ENCODE assay signal across 10 cellular contexts in genomic region chr7:106757846-106758245, GRCh38.
A peak's percentile ranks its signal among the peaks of the same experiment; 100 is the strongest.
DNase-seq lines count a peak whose midpoint lies in the region; ATAC-seq and TF ChIP-seq lines count a peak whose summit lies in the region.
"Had no signal": no experiment of that assay in that cellular context is flagged by ENCODE, and none has a peak within 500 bp of the region (broad histone marks: within the 10 kb centered on the region; RNA-seq: fewer than 3 reads in every experiment).

No MANE protein-coding gene starts in this region.

- H3F3A ChIP-seq in SK-N-SH (replicated peaks; ENCODE audit: insufficient read depth): no peaks in the 10 kb centered on the region

- H3K27ac ChIP-seq in SK-N-SH (ENCODE audit: low read depth in 2 of 2, low read length in 1 of 2): no peak overlapping the region; a peak in 1 of 4 replicates
- H3K27ac ChIP-seq in left ventricle myocardium inferior (replicated peaks): no peak overlapping the region
- no peak overlapping the region for H3K27ac ChIP-seq in vagina

- no peaks in the 10 kb centered on the region for H3K79me2 ChIP-seq in SK-N-SH (ENCODE audit: insufficient read depth)

- no peaks in the 10 kb centered on the region for H3K9me3 ChIP-seq in SK-N-SH
- peaks cover 10% of the 10 kb centered on the region for H3K9me3 ChIP-seq in left ventricle myocardium inferior (replicated peaks)
- H3K9me3 ChIP-seq in vagina: no peaks in the 10 kb centered on the region

- H4K20me1 ChIP-seq in SK-N-SH (ENCODE audit: insufficient read depth): no peaks in the 10 kb centered on the region

- no peak overlapping the region for H3K4me2 ChIP-seq in SK-N-SH

- H3K4me3 ChIP-seq in Jurkat, Clone E6-1 (ENCODE audit: low read length): no peak overlapping the region
- H3K4me3 ChIP-seq in SK-N-SH (ENCODE audit: low read depth in 2 of 2, low read length in 1 of 2) (no peak overlapping the region), left ventricle myocardium inferior (no peak overlapping the region), vagina (no peak overlapping the region)

- intact Hi-C loops in left ventricle myocardium inferior (cut with micrococcal nuclease) (no loop called here), vagina (cut with DNase I) (no loop called here)

- H2AFZ ChIP-seq in SK-N-SH (ENCODE audit: low read depth): no peak overlapping the region

- ATAC-seq in HG03045 (IDR thresholded peaks at IDR 0.05; ENCODE audit: unreplicated experiment): no peak

- POLR2A ChIA-PET in SK-N-SH (lab: Yijun Ruan, JAX): no interaction called here

- no peaks in the 10 kb centered on the region for H3K36me3 ChIP-seq in SK-N-SH (replicated peaks in 1 of 2; ENCODE audit: control insufficient read depth in 1 of 2, insufficient read depth in 2 of 2, low read length in 1 of 2)
- H3K36me3 ChIP-seq in left ventricle myocardium inferior: no peaks in the 10 kb centered on the region
- H3K36me3 ChIP-seq in vagina: no peaks in the 10 kb centered on the region

- no peak for TF ChIP-seq EP300 in SK-N-SH (IDR thresholded peaks at IDR 0.05; ENCODE audit: borderline replicate concordance in 1 of 2, low read depth in 1 of 2, low read length in 1 of 2)

- TF ChIP-seq RAD21 in SK-N-SH (IDR thresholded peaks at IDR 0.05; ENCODE audit: low read length): no peak

- TF ChIP-seq POLR2A in vagina (IDR thresholded peaks at IDR 0.05): no peak

- DNase-seq in AML-193 (lab: John Stamatoyannopoulos, UW): peak; percentile 82 to 92
- DNase-seq in Jurkat, Clone E6-1 (ENCODE audit: low read depth, low spot score): peak; percentile 31
- no peak for DNase-seq in SK-N-SH
- DNase-seq in left ventricle myocardium inferior: peak; percentile 27
- DNase-seq in stimulated activated CD4-positive, alpha-beta T cell treated with anti-CD3 and anti-CD28 coated beads, Interleukin-15, amount 100 ng/mL, for 24 hours: no peak
- DNase-seq in vagina (ENCODE audit: extremely low spot score in 2 of 2): no peak
- DNase-seq in stimulated activated CD4-positive, alpha-beta T cell treated with anti-CD3 and anti-CD28 coated beads, Interleukin-4, amount 100 ng/mL, for 1 hour: no peak
- DNase-seq: activated CD4-positive, alpha-beta memory T cell treated with anti-CD3 and anti-CD28 coated beads for 36 hours; CD8-positive, alpha-beta memory T cell had no signal

- H3K9ac ChIP-seq in SK-N-SH: no peak overlapping the region

- 61% methylated on average over 2 of the region's 2 CpGs for WGBS in SK-N-SH (ENCODE audit: low lambda C conversion rate)

- no peaks in the 10 kb centered on the region for H3K9me2 ChIP-seq in SK-N-SH

- TF ChIP-seq CTCF in SK-N-SH (IDR thresholded peaks at IDR 0.05) (no peak), left ventricle myocardium inferior (IDR thresholded peaks at IDR 0.05; ENCODE audit: borderline replicate concordance) (no peak), vagina (IDR thresholded peaks at IDR 0.05) (no peak)

- CTCF ChIA-PET in SK-N-SH (lab: Yijun Ruan, JAX): interaction anchor here (0.9 to 2.8 kb wide), 5 partner anchors 14 to 582 kb away, joined by 3 to 12 read pairs (median 6); partner anchors contain the start of gene CCDC71L

- no peaks in the 10 kb centered on the region for H3K27me3 ChIP-seq in SK-N-SH (ENCODE audit: insufficient read depth)
- no peaks in the 10 kb centered on the region for H3K27me3 ChIP-seq in left ventricle myocardium inferior (ENCODE audit: low read depth)
- no peaks in the 10 kb centered on the region for H3K27me3 ChIP-seq in vagina

- H3K4me1 ChIP-seq in SK-N-SH (ENCODE audit: control insufficient read depth in 1 of 2, insufficient read depth in 2 of 2, low read depth in 1 of 2, low read length in 1 of 2): peaks cover 8% of the 10 kb centered on the region in 2 experiments; a peak in 3 of 4 replicates
- no peaks in the 10 kb centered on the region for H3K4me1 ChIP-seq in left ventricle myocardium inferior
- H3K4me1 ChIP-seq in vagina: no peaks in the 10 kb centered on the region

TF ChIP-seq in SK-N-SH, 30 proteins besides CTCF, POLR2A, EP300 and RAD21:
- TF ChIP-seq IRF3 (IDR thresholded peaks at IDR 0.05; ENCODE audit: low read depth, low read length): no peak
- peak; percentile 67 for TF ChIP-seq NFIC (IDR thresholded peaks at IDR 0.05; ENCODE audit: borderline replicate concordance)
- TF ChIP-seq NRF1 (IDR thresholded peaks at IDR 0.05; ENCODE audit: low read depth, low read length): no peak
- no peak for TF ChIP-seq USF2 (IDR thresholded peaks at IDR 0.05; ENCODE audit: borderline replicate concordance, low read depth, low read length)

Comparison
In these comparisons a context has a peak if more than half of its experiments do, and no peak if none do; other contexts are left out.
1. DNase-seq: peak in AML-193 (2 of 2), Jurkat, Clone E6-1 (single experiment) and left ventricle myocardium inferior (single experiment); none in SK-N-SH (single experiment), stimulated activated CD4-positive, alpha-beta T cell treated with anti-CD3 and anti-CD28 coated beads, Interleukin-15, amount 100 ng/mL, for 24 hours (single experiment), vagina (0 of 2) and stimulated activated CD4-positive, alpha-beta T cell treated with anti-CD3 and anti-CD28 coated beads, Interleukin-4, amount 100 ng/mL, for 1 hour (single experiment).